20 cellular contexts compared by ENCODE assay signal in the genomic region with DNA sequence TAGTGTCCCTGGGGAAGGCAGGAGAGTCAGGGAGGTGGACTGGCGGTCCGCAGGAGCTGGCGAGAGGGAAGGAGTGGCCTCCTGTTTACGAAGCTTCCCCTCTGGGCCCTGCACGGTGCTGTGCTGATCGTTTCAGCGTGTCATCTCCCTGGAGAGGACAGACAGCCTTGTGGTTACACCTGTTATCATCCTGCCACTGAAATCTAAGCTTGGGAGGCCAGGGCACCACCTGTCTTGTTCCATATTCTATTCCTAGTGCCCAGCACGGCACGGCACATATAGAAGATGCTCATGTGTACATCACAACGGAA. TPM values are rescaled to one million over a fixed set of nuclear protein-coding genes. Genes with fewer than 3 reads are reported as not detected.
DNase-seq lines count a peak whose midpoint lies in the region; ATAC-seq and TF ChIP-seq lines count a peak whose summit lies in the region.
"Had no signal": no experiment of that assay in that cellular context is flagged by ENCODE, and none has a peak within 500 bp of the region (broad histone marks: within the 10 kb centered on the region; RNA-seq: fewer than 3 reads in every experiment).

No MANE protein-coding gene starts in this region.

- peaks cover 0 to 89% (median 24%) of the 10 kb centered on the region in 11 experiments; a peak in 16 of 22 replicates for H4K20me1 ChIP-seq in BLaER1 treated with 17β-estradiol and CSF1 and Interleukin-3, amounts not matched to agents 10 nM and 100 nM
- no peaks in the 10 kb centered on the region for H4K20me1 ChIP-seq in GM23338 (replicated peaks; ENCODE audit: insufficient read depth)

- peaks cover 29 to 86% (median 62%) of the 10 kb centered on the region in 11 experiments for H3K36me3 ChIP-seq in BLaER1 treated with 17β-estradiol and CSF1 and Interleukin-3, amounts not matched to agents 10 nM and 100 nM
- H3K36me3 ChIP-seq in WERI-Rb-1 (peaks cover 21% of the 10 kb centered on the region), GM23338 (ENCODE audit: insufficient read depth) (no peaks in the 10 kb centered on the region)

- H3K9me3 Mint-ChIP-seq in stimulated activated effector memory CD8-positive, alpha-beta T cell treated with anti-CD3 and anti-CD28 coated beads, Interleukin-12 subunit alpha, Interleukin-12 subunit beta, amount 100 ng/mL, for 72 hours: no peaks in the 10 kb centered on the region
- peaks cover 5% of the 10 kb centered on the region; the same call in 2 of the 3 replicates for H3K9me3 Mint-ChIP-seq in GM23338

- no peak overlapping the region for H2AFZ ChIP-seq in GM23338

- H3K27me3 Mint-ChIP-seq in GM23338 (ENCODE audit: insufficient read depth, low read depth, poor library complexity): peaks cover 18% of the 10 kb centered on the region

- no peaks in the 10 kb centered on the region for H3K27me3 ChIP-seq in BLaER1 treated with 17β-estradiol and CSF1 and Interleukin-3, amounts not matched to agents 10 nM and 100 nM
- no peaks in the 10 kb centered on the region for H3K27me3 ChIP-seq in WERI-Rb-1 (ENCODE audit: insufficient read depth, low read depth, severe bottlenecking)
- H3K27me3 ChIP-seq in GM23338 (ENCODE audit: insufficient read depth): no peaks in the 10 kb centered on the region

- peaks cover 11% of the 10 kb centered on the region for H3K36me3 Mint-ChIP-seq in stimulated activated effector memory CD8-positive, alpha-beta T cell treated with anti-CD3 and anti-CD28 coated beads, Interleukin-12 subunit alpha, Interleukin-12 subunit beta, amount 100 ng/mL, for 72 hours
- peaks cover 17% of the 10 kb centered on the region for H3K36me3 Mint-ChIP-seq in GM23338 (ENCODE audit: low read depth)

- no peaks in the 10 kb centered on the region for H3K79me2 ChIP-seq in GM23338 (replicated peaks; ENCODE audit: insufficient read depth)

- H3K4me1 ChIP-seq in BLaER1 treated with 17β-estradiol and CSF1 and Interleukin-3, amounts not matched to agents 10 nM and 100 nM: peaks cover 66 to 94% (median 81%) of the 10 kb centered on the region in 10 experiments
- H3K4me1 ChIP-seq in GM23338 (ENCODE audit: insufficient read depth): no peaks in the 10 kb centered on the region

- no peak for ATAC-seq in stimulated activated effector memory CD8-positive, alpha-beta T cell treated with anti-CD3 and anti-CD28 coated beads, Interleukin-12 subunit alpha, Interleukin-12 subunit beta, amount 100 ng/mL, for 72 hours
- ATAC-seq in SK-N-SH treated with all-trans-retinoic acid at 6 μM for 48 hours (no peak), GM23338 (no peak)
- ATAC-seq: K562 had no signal

- no peaks in the 10 kb centered on the region for H3K9me3 ChIP-seq in BLaER1 treated with 17β-estradiol and CSF1 and Interleukin-3, amounts not matched to agents 10 nM and 100 nM (replicated peaks in 1 of 11)
- no peaks in the 10 kb centered on the region for H3K9me3 ChIP-seq in WERI-Rb-1 (ENCODE audit: severe bottlenecking)
- H3K9me3 ChIP-seq: Caco-2 had no signal

- no peak overlapping the region for H3K4me3 Mint-ChIP-seq in stimulated activated effector memory CD8-positive, alpha-beta T cell treated with anti-CD3 and anti-CD28 coated beads, Interleukin-12 subunit alpha, Interleukin-12 subunit beta, amount 100 ng/mL, for 72 hours
- H3K4me3 Mint-ChIP-seq in GM23338: no peak overlapping the region

- peaks cover 31% of the 10 kb centered on the region for H3K4me1 Mint-ChIP-seq in stimulated activated effector memory CD8-positive, alpha-beta T cell treated with anti-CD3 and anti-CD28 coated beads, Interleukin-12 subunit alpha, Interleukin-12 subunit beta, amount 100 ng/mL, for 72 hours
- peaks cover 3% of the 10 kb centered on the region; the same call in 2 of the 3 replicates for H3K4me1 Mint-ChIP-seq in GM23338

- TF ChIP-seq CTCF in NB4 (IDR thresholded peaks at IDR 0.05; ENCODE audit: low read depth, low read length): no peak
- no peak for TF ChIP-seq CTCF in WERI-Rb-1 (IDR thresholded peaks at IDR 0.05; ENCODE audit: low read depth, low read length)
- TF ChIP-seq CTCF in GM23338 (conservative IDR thresholded peaks at IDR 0.05; ENCODE audit: low read depth in 2 of 2): no peak

- peak overlapping the region in 10 of 11 experiments; percentile 9 to 72 (median 28); a peak in 12 of 22 replicates for H3K9ac ChIP-seq in BLaER1 treated with 17β-estradiol and CSF1 and Interleukin-3, amounts not matched to agents 10 nM and 100 nM

- TF ChIP-seq POLR2A in NB4 (IDR thresholded peaks at IDR 0.05; ENCODE audit: extremely low read depth, insufficient read length): no peak

- no peaks in the 10 kb centered on the region for H3F3A ChIP-seq in GM23338 (replicated peaks; ENCODE audit: low read depth)

- H3K4me2 ChIP-seq in BLaER1 treated with 17β-estradiol and CSF1 and Interleukin-3, amounts not matched to agents 10 nM and 100 nM: peak overlapping the region in 10 of 11 experiments; percentile 32 to 82 (median 60); a peak in 17 of 22 replicates
- H3K4me2 ChIP-seq in GM23338: no peak overlapping the region

- no peaks in the 10 kb centered on the region for H3K9me2 ChIP-seq in GM23338 (ENCODE audit: insufficient read depth)

- peak overlapping the region; percentile 60 for H3K27ac Mint-ChIP-seq in stimulated activated effector memory CD8-positive, alpha-beta T cell treated with anti-CD3 and anti-CD28 coated beads, Interleukin-12 subunit alpha, Interleukin-12 subunit beta, amount 100 ng/mL, for 72 hours
- no peak overlapping the region for H3K27ac Mint-ChIP-seq in GM23338

- no peak overlapping the region for H3K4me3 ChIP-seq in BLaER1 treated with 17β-estradiol and CSF1 and Interleukin-3, amounts not matched to agents 10 nM and 100 nM
- H3K4me3 ChIP-seq in NB4 (ENCODE audit: low read depth, low read length) (no peak overlapping the region), WERI-Rb-1 (ENCODE audit: low read depth, low read length) (no peak overlapping the region), GM23338 (no peak overlapping the region)
- H3K4me3 ChIP-seq: K562 had no signal

- H3K27ac ChIP-seq in BLaER1 treated with 17β-estradiol and CSF1 and Interleukin-3, amounts not matched to agents 10 nM and 100 nM: peak overlapping the region in 8 of 11 experiments; percentile 5 to 62 (median 34); a peak in 10 of 22 replicates
- H3K27ac ChIP-seq in WERI-Rb-1 (no peak overlapping the region), GM23338 (ENCODE audit: low read depth) (no peak overlapping the region)
- H3K27ac ChIP-seq: HL-60 had no signal

- peak; percentile 20 for DNase-seq in NB4 (ENCODE audit: low read depth)
- peak; percentile 70 for DNase-seq in germinal center (ENCODE audit: low spot score)
- no peak for DNase-seq in stimulated activated effector memory CD8-positive, alpha-beta T cell treated with anti-CD3 and anti-CD28 coated beads, Interleukin-12 subunit alpha, Interleukin-12 subunit beta, amount 100 ng/mL, for 72 hours (ENCODE audit: low spot score in 2 of 2)
- DNase-seq in DMS53 treated with DMSO at 0.1 percent for 48 hours (lab: John Stamatoyannopoulos, UW; ENCODE audit: unreplicated experiment): no peak
- DNase-seq in WERI-Rb-1: no peak
- no peak for DNase-seq in GM23338 (ENCODE audit: low spot score)
- DNase-seq: Caco-2; DMS153; HCEC 1CT; NCI-H1092 treated with DMSO at 0.1 percent for 48 hours; NCI-H1694; NCI-H446; NCI-H69; NK-92 treated with Interleukin-12 subunit alpha and Interleukin-12 subunit beta, amount 100 ng/mL, for 24 hours; RPMI8226 had no signal

TF ChIP-seq in SK-N-SH treated with all-trans-retinoic acid at 6 μM for 48 hours, 23 proteins besides CTCF, POLR2A, EP300 and RAD21 (continues in another document):
- no peak for TF ChIP-seq TOX (CRISPR knock-in tag; IDR thresholded peaks at IDR 0.05; ENCODE audit: borderline replicate concordance)

TF ChIP-seq in GM23338, 12 proteins besides CTCF, POLR2A, EP300 and RAD21 (continues in another document):
- TF ChIP-seq STAT1 (IDR thresholded peaks at IDR 0.05; ENCODE audit: unreplicated experiment) (no peak), CREB1 (CRISPR knock-in tag; IDR thresholded peaks at IDR 0.05; ENCODE audit: low read depth) (no peak), POLR2AphosphoS5 (IDR thresholded peaks at IDR 0.05; ENCODE audit: low read depth) (no peak), NANOG (IDR thresholded peaks at IDR 0.05; ENCODE audit: borderline replicate concordance) (no peak)
- TF ChIP-seq, protein P1, sequence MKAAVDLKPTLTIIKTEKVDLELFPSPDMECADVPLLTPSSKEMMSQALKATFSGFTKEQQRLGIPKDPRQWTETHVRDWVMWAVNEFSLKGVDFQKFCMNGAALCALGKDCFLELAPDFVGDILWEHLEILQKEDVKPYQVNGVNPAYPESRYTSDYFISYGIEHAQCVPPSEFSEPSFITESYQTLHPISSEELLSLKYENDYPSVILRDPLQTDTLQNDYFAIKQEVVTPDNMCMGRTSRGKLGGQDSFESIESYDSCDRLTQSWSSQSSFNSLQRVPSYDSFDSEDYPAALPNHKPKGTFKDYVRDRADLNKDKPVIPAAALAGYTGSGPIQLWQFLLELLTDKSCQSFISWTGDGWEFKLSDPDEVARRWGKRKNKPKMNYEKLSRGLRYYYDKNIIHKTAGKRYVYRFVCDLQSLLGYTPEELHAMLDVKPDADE (IDR thresholded peaks at IDR 0.05): no peak

RNA-seq across cellular contexts. Expression of a gene that starts 8.5 kb away (rescaled TPM):
- total RNA-seq in GM23338 (2014; rRNA removed; shearing (Covaris generic)): 14.5 and 17.6 TPM in 2 replicates
- 3.5 and 3.7 TPM in 2 replicates for polyA plus RNA-seq in GM23338 (2016; fragmentation: Nextera tagmentation; extraction: Ambion mirVana)

RNA-seq across cellular contexts. Expression of a gene that starts 9.7 kb away (rescaled TPM):
- 0.47 and 0.66 TPM in 2 replicates for total RNA-seq in GM23338 (2014; rRNA removed; shearing (Covaris generic))
- 1.2 and 1.5 TPM in 2 replicates for polyA plus RNA-seq in GM23338 (2016; fragmentation: Nextera tagmentation; extraction: Ambion mirVana)
- polyA plus RNA-seq: K562 had no signal

RNA-seq across cellular contexts. Expression of a gene that starts 22.8 kb away (rescaled TPM):
- 0.58 and 1.4 TPM in 2 replicates for total RNA-seq in GM23338 (2014; rRNA removed; shearing (Covaris generic))
- 0.64 and 0.70 TPM in 2 replicates for polyA plus RNA-seq in GM23338 (2016; fragmentation: Nextera tagmentation; extraction: Ambion mirVana)

RNA-seq across cellular contexts. Expression of a gene that starts 28.9 kb away (rescaled TPM):
- 40.7 and 41.4 TPM in 2 replicates for total RNA-seq in GM23338 (2014; rRNA removed; shearing (Covaris generic))
- polyA plus RNA-seq in GM23338 (2016; fragmentation: Nextera tagmentation; extraction: Ambion mirVana): 22.1 and 24.4 TPM in 2 replicates
- total RNA-seq: M059J had no signal

RNA-seq across cellular contexts. Expression of a gene that starts 48.3 kb away (rescaled TPM):
- total RNA-seq in GM23338 (2014; rRNA removed; shearing (Covaris generic)): 231 and 246 TPM in 2 replicates
- polyA plus RNA-seq in GM23338 (2016; fragmentation: Nextera tagmentation; extraction: Ambion mirVana): 175 and 178 TPM in 2 replicates

Comparison
In these comparisons a context has a peak if more than half of its experiments do, and no peak if none do; other contexts are left out.
1. H3K27ac ChIP-seq: peak in BLaER1 treated with 17β-estradiol and CSF1 and Interleukin-3, amounts not matched to agents 10 nM and 100 nM (8 of 11); none in WERI-Rb-1 (single experiment) and GM23338 (single experiment).
2. DNase-seq: peak in NB4 (single experiment) and germinal center (single experiment); none in stimulated activated effector memory CD8-positive, alpha-beta T cell treated with anti-CD3 and anti-CD28 coated beads, Interleukin-12 subunit alpha, Interleukin-12 subunit beta, amount 100 ng/mL, for 72 hours (0 of 2), DMS53 treated with DMSO at 0.1 percent for 48 hours (single experiment), WERI-Rb-1 (single experiment) and GM23338 (single experiment).